1 cellular context compared by ENCODE assay signal in the genomic region with DNA sequence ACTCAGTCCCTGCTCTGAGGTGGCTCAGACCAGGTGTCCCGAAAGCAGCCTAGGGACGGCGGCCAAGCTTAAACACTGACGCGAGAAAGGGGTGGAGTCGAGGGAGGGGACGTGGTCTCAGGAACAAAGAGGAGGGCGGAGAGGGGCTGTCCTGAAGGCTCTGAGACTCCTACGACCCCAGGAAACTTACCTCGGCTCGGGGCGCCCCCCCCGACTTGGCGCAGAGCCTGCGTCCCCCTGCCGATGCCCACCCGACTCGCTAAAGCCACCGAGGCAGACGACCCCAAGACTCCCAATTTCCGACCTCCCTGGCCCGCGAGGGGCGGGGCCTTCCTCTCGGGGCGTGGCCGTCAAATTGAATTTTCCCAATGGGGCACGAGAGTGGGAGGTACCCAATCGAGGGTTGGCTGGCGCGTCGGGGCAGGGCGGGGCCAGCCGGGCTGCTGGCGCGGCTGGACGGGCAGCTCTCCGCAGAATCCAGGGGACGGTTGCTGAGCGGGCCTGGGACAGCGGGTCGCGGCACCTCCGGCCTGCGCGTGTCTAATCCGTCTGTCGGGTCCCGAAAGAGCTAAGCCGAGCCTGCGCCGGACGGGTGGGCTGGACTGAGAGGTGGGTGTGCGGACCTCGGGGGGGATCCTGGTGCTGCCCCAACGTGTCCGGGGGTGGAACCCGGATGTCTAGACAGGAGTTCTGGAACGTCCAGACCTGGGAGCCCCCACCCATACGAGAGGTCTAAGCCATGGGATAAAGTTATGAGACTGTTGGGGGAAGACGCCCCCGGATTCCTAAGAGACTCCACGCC.
TF ChIP-seq lines count a peak whose summit lies in the region.

A gene (plus strand): TSS at position 471 of the 802 bp plus-strand sequence. CDS start 1,941 bp downstream, outside the sequence.

TF ChIP-seq in K562, 482 proteins besides CTCF, POLR2A, EP300 and RAD21 (continued from another document and continues in another):
- TF ChIP-seq, protein P1, sequence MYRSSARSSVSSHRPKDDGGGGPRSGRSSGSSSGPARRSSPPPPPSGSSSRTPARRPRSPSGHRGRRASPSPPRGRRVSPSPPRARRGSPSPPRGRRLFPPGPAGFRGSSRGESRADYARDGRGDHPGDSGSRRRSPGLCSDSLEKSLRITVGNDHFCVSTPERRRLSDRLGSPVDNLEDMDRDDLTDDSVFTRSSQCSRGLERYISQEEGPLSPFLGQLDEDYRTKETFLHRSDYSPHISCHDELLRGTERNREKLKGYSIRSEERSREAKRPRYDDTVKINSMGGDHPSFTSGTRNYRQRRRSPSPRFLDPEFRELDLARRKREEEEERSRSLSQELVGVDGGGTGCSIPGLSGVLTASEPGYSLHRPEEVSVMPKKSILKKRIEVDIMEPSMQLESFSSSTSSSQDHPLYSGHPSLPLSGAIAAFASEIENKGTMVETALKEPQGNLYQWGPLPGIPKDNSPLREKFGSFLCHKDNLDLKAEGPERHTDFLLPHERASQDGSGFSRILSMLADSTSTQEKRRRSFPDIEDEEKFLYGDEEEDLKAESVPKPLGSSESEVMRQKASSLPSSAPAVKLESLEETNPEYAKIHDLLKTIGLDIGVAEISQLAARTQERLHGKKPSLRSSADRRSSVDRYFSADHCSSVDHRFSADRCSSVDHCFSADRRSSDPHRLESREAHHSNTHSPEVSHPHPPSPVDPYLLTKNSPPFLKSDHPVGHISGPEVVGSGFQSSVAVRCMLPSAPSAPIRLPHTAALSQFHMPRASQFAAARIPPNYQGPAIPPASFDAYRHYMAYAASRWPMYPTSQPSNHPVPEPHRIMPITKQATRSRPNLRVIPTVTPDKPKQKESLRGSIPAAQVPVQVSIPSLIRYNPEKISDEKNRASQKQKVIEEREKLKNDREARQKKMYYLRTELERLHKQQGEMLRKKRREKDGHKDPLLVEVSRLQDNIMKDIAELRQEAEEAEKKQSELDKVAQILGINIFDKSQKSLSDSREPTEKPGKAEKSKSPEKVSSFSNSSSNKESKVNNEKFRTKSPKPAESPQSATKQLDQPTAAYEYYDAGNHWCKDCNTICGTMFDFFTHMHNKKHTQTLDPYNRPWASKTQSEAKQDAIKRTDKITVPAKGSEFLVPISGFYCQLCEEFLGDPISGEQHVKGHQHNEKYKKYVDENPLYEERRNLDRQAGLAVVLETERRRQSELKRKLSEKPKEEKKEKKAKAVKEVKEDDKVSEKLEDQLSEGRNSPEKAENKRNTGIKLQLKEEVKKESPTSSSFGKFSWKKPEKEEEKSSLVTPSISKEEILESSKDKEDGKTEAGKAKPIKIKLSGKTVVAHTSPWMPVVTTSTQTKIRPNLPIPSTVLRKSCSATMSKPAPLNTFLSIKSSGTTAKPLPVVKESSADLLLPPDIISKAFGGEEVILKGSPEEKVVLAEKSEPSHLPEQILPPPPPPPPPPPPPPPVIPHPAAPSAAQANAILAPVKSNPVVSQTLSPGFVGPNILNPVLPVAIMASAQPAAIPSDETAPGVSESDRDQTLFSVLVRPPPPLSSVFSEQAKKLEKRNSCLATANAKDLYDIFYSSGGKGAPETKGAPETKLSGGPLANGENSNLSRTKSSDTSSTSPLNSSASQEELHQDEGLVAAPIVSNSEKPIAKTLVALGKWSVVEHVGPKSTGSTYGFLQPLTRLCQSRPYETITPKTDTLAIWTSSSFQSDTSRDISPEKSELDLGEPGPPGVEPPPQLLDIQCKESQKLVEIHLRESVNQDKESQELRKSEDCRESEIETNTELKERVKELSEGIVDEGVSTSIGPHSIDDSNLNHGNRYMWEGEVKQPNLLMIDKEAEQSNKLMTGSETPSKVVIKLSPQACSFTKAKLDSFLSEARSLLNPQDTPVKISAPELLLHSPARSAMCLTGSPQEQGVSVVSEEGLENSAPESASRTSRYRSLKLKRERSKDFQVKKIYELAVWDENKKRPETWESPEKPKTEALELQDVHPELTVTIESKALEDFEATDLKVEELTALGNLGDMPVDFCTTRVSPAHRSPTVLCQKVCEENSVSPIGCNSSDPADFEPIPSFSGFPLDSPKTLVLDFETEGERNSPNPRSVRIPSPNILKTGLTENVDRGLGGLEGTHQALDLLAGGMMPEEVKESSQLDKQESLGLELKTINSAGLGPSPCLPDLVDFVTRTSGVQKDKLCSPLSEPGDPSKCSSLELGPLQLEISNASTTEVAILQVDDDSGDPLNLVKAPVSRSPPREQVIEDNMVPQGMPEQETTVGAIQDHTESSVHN (IDR thresholded peaks at IDR 0.05; ENCODE audit: borderline replicate concordance in 1 of 2, low read depth in 1 of 2) = no peak
- TF ChIP-seq CBFA2T2 (conservative IDR thresholded peaks at IDR 0.05) (no peak), MCM7 (IDR thresholded peaks at IDR 0.05) (no peak), TCFL5 (CRISPR knock-in tag; conservative IDR thresholded peaks at IDR 0.05) (no peak), SRSF7 (optimal IDR thresholded peaks at IDR 0.05; ENCODE audit: low read depth, low read length) (no peak), PHTF2 (CRISPR knock-in tag; IDR thresholded peaks at IDR 0.05) (no peak), COPS2 (conservative IDR thresholded peaks at IDR 0.05) (no peak), ZNF274 (IDR thresholded peaks at IDR 0.05; ENCODE audit: borderline replicate concordance, low read depth, low read length) (no peak), NFIX (CRISPR knock-in tag; IDR thresholded peaks at IDR 0.05; ENCODE audit: low read depth) (no peak), ZNF197 (CRISPR knock-in tag; IDR thresholded peaks at IDR 0.05; ENCODE audit: low read depth) (no peak), XRCC3 (IDR thresholded peaks at IDR 0.05) (no peak), DDX20 (tag; IDR thresholded peaks at IDR 0.05; ENCODE audit: low read depth) (no peak), EP400 (IDR thresholded peaks at IDR 0.05) (no peak; the same call in 1 of the 2 replicates), SMARCA5 (IDR thresholded peaks at IDR 0.05) (no peak), ATF1 (CRISPR knock-in tag; IDR thresholded peaks at IDR 0.05) (no peak), ATF1 (tag; IDR thresholded peaks at IDR 0.05) (no peak; the same call in 1 of the 2 replicates)
- TF ChIP-seq, protein P2, sequence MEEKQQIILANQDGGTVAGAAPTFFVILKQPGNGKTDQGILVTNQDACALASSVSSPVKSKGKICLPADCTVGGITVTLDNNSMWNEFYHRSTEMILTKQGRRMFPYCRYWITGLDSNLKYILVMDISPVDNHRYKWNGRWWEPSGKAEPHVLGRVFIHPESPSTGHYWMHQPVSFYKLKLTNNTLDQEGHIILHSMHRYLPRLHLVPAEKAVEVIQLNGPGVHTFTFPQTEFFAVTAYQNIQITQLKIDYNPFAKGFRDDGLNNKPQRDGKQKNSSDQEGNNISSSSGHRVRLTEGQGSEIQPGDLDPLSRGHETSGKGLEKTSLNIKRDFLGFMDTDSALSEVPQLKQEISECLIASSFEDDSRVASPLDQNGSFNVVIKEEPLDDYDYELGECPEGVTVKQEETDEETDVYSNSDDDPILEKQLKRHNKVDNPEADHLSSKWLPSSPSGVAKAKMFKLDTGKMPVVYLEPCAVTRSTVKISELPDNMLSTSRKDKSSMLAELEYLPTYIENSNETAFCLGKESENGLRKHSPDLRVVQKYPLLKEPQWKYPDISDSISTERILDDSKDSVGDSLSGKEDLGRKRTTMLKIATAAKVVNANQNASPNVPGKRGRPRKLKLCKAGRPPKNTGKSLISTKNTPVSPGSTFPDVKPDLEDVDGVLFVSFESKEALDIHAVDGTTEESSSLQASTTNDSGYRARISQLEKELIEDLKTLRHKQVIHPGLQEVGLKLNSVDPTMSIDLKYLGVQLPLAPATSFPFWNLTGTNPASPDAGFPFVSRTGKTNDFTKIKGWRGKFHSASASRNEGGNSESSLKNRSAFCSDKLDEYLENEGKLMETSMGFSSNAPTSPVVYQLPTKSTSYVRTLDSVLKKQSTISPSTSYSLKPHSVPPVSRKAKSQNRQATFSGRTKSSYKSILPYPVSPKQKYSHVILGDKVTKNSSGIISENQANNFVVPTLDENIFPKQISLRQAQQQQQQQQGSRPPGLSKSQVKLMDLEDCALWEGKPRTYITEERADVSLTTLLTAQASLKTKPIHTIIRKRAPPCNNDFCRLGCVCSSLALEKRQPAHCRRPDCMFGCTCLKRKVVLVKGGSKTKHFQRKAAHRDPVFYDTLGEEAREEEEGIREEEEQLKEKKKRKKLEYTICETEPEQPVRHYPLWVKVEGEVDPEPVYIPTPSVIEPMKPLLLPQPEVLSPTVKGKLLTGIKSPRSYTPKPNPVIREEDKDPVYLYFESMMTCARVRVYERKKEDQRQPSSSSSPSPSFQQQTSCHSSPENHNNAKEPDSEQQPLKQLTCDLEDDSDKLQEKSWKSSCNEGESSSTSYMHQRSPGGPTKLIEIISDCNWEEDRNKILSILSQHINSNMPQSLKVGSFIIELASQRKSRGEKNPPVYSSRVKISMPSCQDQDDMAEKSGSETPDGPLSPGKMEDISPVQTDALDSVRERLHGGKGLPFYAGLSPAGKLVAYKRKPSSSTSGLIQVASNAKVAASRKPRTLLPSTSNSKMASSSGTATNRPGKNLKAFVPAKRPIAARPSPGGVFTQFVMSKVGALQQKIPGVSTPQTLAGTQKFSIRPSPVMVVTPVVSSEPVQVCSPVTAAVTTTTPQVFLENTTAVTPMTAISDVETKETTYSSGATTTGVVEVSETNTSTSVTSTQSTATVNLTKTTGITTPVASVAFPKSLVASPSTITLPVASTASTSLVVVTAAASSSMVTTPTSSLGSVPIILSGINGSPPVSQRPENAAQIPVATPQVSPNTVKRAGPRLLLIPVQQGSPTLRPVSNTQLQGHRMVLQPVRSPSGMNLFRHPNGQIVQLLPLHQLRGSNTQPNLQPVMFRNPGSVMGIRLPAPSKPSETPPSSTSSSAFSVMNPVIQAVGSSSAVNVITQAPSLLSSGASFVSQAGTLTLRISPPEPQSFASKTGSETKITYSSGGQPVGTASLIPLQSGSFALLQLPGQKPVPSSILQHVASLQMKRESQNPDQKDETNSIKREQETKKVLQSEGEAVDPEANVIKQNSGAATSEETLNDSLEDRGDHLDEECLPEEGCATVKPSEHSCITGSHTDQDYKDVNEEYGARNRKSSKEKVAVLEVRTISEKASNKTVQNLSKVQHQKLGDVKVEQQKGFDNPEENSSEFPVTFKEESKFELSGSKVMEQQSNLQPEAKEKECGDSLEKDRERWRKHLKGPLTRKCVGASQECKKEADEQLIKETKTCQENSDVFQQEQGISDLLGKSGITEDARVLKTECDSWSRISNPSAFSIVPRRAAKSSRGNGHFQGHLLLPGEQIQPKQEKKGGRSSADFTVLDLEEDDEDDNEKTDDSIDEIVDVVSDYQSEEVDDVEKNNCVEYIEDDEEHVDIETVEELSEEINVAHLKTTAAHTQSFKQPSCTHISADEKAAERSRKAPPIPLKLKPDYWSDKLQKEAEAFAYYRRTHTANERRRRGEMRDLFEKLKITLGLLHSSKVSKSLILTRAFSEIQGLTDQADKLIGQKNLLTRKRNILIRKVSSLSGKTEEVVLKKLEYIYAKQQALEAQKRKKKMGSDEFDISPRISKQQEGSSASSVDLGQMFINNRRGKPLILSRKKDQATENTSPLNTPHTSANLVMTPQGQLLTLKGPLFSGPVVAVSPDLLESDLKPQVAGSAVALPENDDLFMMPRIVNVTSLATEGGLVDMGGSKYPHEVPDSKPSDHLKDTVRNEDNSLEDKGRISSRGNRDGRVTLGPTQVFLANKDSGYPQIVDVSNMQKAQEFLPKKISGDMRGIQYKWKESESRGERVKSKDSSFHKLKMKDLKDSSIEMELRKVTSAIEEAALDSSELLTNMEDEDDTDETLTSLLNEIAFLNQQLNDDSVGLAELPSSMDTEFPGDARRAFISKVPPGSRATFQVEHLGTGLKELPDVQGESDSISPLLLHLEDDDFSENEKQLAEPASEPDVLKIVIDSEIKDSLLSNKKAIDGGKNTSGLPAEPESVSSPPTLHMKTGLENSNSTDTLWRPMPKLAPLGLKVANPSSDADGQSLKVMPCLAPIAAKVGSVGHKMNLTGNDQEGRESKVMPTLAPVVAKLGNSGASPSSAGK (IDR thresholded peaks at IDR 0.05) = no peak
- TF ChIP-seq, protein P3, sequence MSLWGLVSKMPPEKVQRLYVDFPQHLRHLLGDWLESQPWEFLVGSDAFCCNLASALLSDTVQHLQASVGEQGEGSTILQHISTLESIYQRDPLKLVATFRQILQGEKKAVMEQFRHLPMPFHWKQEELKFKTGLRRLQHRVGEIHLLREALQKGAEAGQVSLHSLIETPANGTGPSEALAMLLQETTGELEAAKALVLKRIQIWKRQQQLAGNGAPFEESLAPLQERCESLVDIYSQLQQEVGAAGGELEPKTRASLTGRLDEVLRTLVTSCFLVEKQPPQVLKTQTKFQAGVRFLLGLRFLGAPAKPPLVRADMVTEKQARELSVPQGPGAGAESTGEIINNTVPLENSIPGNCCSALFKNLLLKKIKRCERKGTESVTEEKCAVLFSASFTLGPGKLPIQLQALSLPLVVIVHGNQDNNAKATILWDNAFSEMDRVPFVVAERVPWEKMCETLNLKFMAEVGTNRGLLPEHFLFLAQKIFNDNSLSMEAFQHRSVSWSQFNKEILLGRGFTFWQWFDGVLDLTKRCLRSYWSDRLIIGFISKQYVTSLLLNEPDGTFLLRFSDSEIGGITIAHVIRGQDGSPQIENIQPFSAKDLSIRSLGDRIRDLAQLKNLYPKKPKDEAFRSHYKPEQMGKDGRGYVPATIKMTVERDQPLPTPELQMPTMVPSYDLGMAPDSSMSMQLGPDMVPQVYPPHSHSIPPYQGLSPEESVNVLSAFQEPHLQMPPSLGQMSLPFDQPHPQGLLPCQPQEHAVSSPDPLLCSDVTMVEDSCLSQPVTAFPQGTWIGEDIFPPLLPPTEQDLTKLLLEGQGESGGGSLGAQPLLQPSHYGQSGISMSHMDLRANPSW (CRISPR knock-in tag; IDR thresholded peaks at IDR 0.05) = no peak
- TF ChIP-seq, protein P4, sequence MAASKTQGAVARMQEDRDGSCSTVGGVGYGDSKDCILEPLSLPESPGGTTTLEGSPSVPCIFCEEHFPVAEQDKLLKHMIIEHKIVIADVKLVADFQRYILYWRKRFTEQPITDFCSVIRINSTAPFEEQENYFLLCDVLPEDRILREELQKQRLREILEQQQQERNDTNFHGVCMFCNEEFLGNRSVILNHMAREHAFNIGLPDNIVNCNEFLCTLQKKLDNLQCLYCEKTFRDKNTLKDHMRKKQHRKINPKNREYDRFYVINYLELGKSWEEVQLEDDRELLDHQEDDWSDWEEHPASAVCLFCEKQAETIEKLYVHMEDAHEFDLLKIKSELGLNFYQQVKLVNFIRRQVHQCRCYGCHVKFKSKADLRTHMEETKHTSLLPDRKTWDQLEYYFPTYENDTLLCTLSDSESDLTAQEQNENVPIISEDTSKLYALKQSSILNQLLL (CRISPR knock-in tag; IDR thresholded peaks at IDR 0.05; ENCODE audit: borderline replicate concordance) = no peak
- TF ChIP-seq, protein P5, sequence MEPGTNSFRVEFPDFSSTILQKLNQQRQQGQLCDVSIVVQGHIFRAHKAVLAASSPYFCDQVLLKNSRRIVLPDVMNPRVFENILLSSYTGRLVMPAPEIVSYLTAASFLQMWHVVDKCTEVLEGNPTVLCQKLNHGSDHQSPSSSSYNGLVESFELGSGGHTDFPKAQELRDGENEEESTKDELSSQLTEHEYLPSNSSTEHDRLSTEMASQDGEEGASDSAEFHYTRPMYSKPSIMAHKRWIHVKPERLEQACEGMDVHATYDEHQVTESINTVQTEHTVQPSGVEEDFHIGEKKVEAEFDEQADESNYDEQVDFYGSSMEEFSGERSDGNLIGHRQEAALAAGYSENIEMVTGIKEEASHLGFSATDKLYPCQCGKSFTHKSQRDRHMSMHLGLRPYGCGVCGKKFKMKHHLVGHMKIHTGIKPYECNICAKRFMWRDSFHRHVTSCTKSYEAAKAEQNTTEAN (CRISPR knock-in tag; IDR thresholded peaks at IDR 0.05) = no peak
- TF ChIP-seq, protein P6, sequence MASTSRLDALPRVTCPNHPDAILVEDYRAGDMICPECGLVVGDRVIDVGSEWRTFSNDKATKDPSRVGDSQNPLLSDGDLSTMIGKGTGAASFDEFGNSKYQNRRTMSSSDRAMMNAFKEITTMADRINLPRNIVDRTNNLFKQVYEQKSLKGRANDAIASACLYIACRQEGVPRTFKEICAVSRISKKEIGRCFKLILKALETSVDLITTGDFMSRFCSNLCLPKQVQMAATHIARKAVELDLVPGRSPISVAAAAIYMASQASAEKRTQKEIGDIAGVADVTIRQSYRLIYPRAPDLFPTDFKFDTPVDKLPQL (IDR thresholded peaks at IDR 0.05; ENCODE audit: extremely low read depth, insufficient read length) = no peak
